Comparison of ENCODE assay signal across 7 cellular contexts in the genomic region with DNA sequence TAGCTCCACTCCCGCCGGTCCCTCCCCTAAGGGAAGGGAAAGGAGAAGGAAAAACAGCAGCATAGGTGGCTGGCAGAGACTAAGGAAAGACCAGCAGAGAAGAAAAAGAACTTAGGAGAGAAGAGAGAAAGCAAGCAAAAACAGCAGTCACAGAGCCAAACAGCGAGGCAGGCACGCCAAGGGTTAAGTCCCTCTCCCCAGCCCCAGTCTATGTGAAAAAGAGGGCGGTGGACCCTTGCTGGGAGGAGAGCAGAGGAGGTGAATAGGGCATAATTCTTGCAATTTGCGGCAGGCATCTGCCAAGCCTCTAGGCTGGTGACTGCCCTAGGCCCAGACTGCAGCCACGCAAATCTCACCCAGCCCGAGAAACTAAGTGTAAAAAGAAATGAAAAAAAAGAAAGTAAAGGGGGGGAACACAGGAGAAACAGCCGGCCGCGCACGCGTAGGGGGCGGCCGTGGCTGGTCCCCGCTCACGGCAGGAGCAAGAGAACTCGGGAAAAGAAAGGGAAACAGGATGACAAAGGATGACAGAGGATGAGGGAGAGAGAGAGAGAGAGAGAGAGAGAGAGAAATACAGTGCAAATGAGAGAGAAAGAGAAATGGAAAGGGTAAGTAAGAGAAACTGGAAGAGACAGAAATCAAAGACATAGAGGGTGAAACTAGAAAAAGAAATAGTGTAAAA. TPM values are rescaled to one million over a fixed set of nuclear protein-coding genes. Genes with fewer than 3 reads are reported as not detected.
DNase-seq lines count a peak whose midpoint lies in the region; ATAC-seq lines count a peak whose summit lies in the region.

No MANE protein-coding gene starts in this region.

- intact Hi-C loops in activated T-helper 1 cell treated with anti-CD3 and anti-CD28 coated beads, Interleukin-12 subunit alpha, Interleukin-12 subunit beta, Interleukin-2, Interleukin-4 antibody, amounts not matched to agents 30 ng/mL and 10 ng/mL and 1 ng/mL, durations not matched to agents 14 hours and 24 hours and 36 hours (cut with micrococcal nuclease) = loop anchor here (5.0 to 10.0 kb wide), 2 partner anchors 308 to 1916 kb away; a partner anchor contains a TSS
- intact Hi-C loops in left cardiac atrium (cut with DNase I) = no loop called here

- H3K27me3 Mint-ChIP-seq in activated T-helper 1 cell treated with anti-CD3 and anti-CD28 coated beads, Interleukin-12 subunit alpha, Interleukin-12 subunit beta, Interleukin-2, Interleukin-4 antibody, amounts not matched to agents 30 ng/mL and 10 ng/mL and 1 ng/mL, durations not matched to agents 14 hours and 24 hours and 36 hours (ENCODE audit: insufficient read depth) = peaks cover 4% of the 10 kb centered on the region
- peaks cover 11 to 20% of the 10 kb centered on the region in 2 donors for H3K27me3 Mint-ChIP-seq in stimulated activated naive B cell treated with anti-CD40 and anti-IgM and Interleukin-4, amounts not matched to agents 10 μg/mL and 1 μg/mL and 100 μg/mL, for 72 hours

- H3K4me3 Mint-ChIP-seq in activated T-helper 1 cell treated with anti-CD3 and anti-CD28 coated beads, Interleukin-12 subunit alpha, Interleukin-12 subunit beta, Interleukin-2, Interleukin-4 antibody, amounts not matched to agents 30 ng/mL and 10 ng/mL and 1 ng/mL, durations not matched to agents 14 hours and 24 hours and 36 hours = peak overlapping the region; percentile 78
- peak overlapping the region; percentile 75 for H3K4me3 Mint-ChIP-seq in stimulated activated naive B cell treated with anti-CD40 and anti-IgM and Interleukin-4, amounts not matched to agents 10 μg/mL and 1 μg/mL and 100 μg/mL, for 72 hours

- peak overlapping the region; percentile 97 for H3K27ac Mint-ChIP-seq in activated T-helper 1 cell treated with anti-CD3 and anti-CD28 coated beads, Interleukin-12 subunit alpha, Interleukin-12 subunit beta, Interleukin-2, Interleukin-4 antibody, amounts not matched to agents 30 ng/mL and 10 ng/mL and 1 ng/mL, durations not matched to agents 14 hours and 24 hours and 36 hours
- peak overlapping the region; percentile 65 for H3K27ac Mint-ChIP-seq in stimulated activated naive B cell treated with anti-CD40 and anti-IgM and Interleukin-4, amounts not matched to agents 10 μg/mL and 1 μg/mL and 100 μg/mL, for 72 hours

- ATAC-seq in GM18868 (IDR thresholded peaks at IDR 0.05; ENCODE audit: unreplicated experiment) (peak; percentile 63), HG02943 (IDR thresholded peaks at IDR 0.05; ENCODE audit: low read depth, unreplicated experiment) (peak; percentile 60), left cardiac atrium (peak; percentile 41 to 57), GM19455 (IDR thresholded peaks at IDR 0.05; ENCODE audit: unreplicated experiment) (no peak)
- peak; percentile 70 to 75 for ATAC-seq in stimulated activated naive B cell treated with anti-CD40 and anti-IgM and Interleukin-4, amounts not matched to agents 10 μg/mL and 1 μg/mL and 100 μg/mL, for 72 hours (replicated peaks)

- peak; percentile 14 for DNase-seq in activated T-helper 1 cell treated with anti-CD3 and anti-CD28 coated beads, Interleukin-12 subunit alpha, Interleukin-12 subunit beta, Interleukin-2, Interleukin-4 antibody, amounts not matched to agents 30 ng/mL and 10 ng/mL and 1 ng/mL, durations not matched to agents 14 hours and 24 hours and 36 hours (ENCODE audit: low spot score)
- DNase-seq in left cardiac atrium = no peak
- no peak for DNase-seq in stimulated activated naive B cell treated with anti-CD40 and anti-IgM and Interleukin-4, amounts not matched to agents 10 μg/mL and 1 μg/mL and 100 μg/mL, for 72 hours
- DNase-seq in activated CD4-positive, CD25-positive, alpha-beta regulatory T cell treated with anti-CD3 and anti-CD28 coated beads, Interleukin-2, amount 50 U/mL, for 72 hours = no peak

- H3K36me3 Mint-ChIP-seq in activated T-helper 1 cell treated with anti-CD3 and anti-CD28 coated beads, Interleukin-12 subunit alpha, Interleukin-12 subunit beta, Interleukin-2, Interleukin-4 antibody, amounts not matched to agents 30 ng/mL and 10 ng/mL and 1 ng/mL, durations not matched to agents 14 hours and 24 hours and 36 hours (ENCODE audit: low read depth) = no peaks in the 10 kb centered on the region
- no peaks in the 10 kb centered on the region for H3K36me3 Mint-ChIP-seq in stimulated activated naive B cell treated with anti-CD40 and anti-IgM and Interleukin-4, amounts not matched to agents 10 μg/mL and 1 μg/mL and 100 μg/mL, for 72 hours

- H3K9me3 Mint-ChIP-seq in activated T-helper 1 cell treated with anti-CD3 and anti-CD28 coated beads, Interleukin-12 subunit alpha, Interleukin-12 subunit beta, Interleukin-2, Interleukin-4 antibody, amounts not matched to agents 30 ng/mL and 10 ng/mL and 1 ng/mL, durations not matched to agents 14 hours and 24 hours and 36 hours = no peaks in the 10 kb centered on the region
- H3K9me3 Mint-ChIP-seq in stimulated activated naive B cell treated with anti-CD40 and anti-IgM and Interleukin-4, amounts not matched to agents 10 μg/mL and 1 μg/mL and 100 μg/mL, for 72 hours = no peaks in the 10 kb centered on the region

- peaks cover 61% of the 10 kb centered on the region for H3K4me1 Mint-ChIP-seq in activated T-helper 1 cell treated with anti-CD3 and anti-CD28 coated beads, Interleukin-12 subunit alpha, Interleukin-12 subunit beta, Interleukin-2, Interleukin-4 antibody, amounts not matched to agents 30 ng/mL and 10 ng/mL and 1 ng/mL, durations not matched to agents 14 hours and 24 hours and 36 hours (ENCODE audit: low read depth)
- peaks cover 14 to 24% of the 10 kb centered on the region in 2 donors for H3K4me1 Mint-ChIP-seq in stimulated activated naive B cell treated with anti-CD40 and anti-IgM and Interleukin-4, amounts not matched to agents 10 μg/mL and 1 μg/mL and 100 μg/mL, for 72 hours

RNA-seq across cellular contexts. Expression of a gene that starts 48.6 kb away (rescaled TPM):
- total RNA-seq in activated T-helper 1 cell treated with anti-CD3 and anti-CD28 coated beads, Interleukin-12 subunit alpha, Interleukin-12 subunit beta, Interleukin-2, Interleukin-4 antibody, amounts not matched to agents 30 ng/mL and 10 ng/mL and 1 ng/mL, durations not matched to agents 14 hours and 24 hours and 36 hours = not detected in 2 replicates
- not detected for total RNA-seq in left cardiac atrium

RNA-seq across cellular contexts. Expression of a gene that starts 50.6 kb away (rescaled TPM):
- total RNA-seq in activated T-helper 1 cell treated with anti-CD3 and anti-CD28 coated beads, Interleukin-12 subunit alpha, Interleukin-12 subunit beta, Interleukin-2, Interleukin-4 antibody, amounts not matched to agents 30 ng/mL and 10 ng/mL and 1 ng/mL, durations not matched to agents 14 hours and 24 hours and 36 hours = not detected in 2 replicates
- total RNA-seq in left cardiac atrium = not detected

RNA-seq across cellular contexts. Expression of a gene that starts 56.5 kb away (rescaled TPM):
- total RNA-seq in activated T-helper 1 cell treated with anti-CD3 and anti-CD28 coated beads, Interleukin-12 subunit alpha, Interleukin-12 subunit beta, Interleukin-2, Interleukin-4 antibody, amounts not matched to agents 30 ng/mL and 10 ng/mL and 1 ng/mL, durations not matched to agents 14 hours and 24 hours and 36 hours = 0.49 and 1.2 TPM in 2 replicates
- total RNA-seq in left cardiac atrium = 1 to 10 TPM; 2.3 TPM
